ENCODE assay signal across 17 cellular contexts in genomic region chr5:42500003-42500599, GRCh38.
"Had no signal": no experiment of that assay in that cellular context is flagged by ENCODE, and none has a peak within 500 bp of the region (broad histone marks: within the 10 kb centered on the region; RNA-seq: fewer than 3 reads in every experiment).

No MANE protein-coding gene starts in this region.

- H3K4me1 ChIP-seq: parathyroid adenoma had no signal

- H3K27ac ChIP-seq: coronary artery, parathyroid adenoma, thyroid gland, WERI-Rb-1 had no signal

- H3K27me3 Mint-ChIP-seq: activated CD4-positive, alpha-beta memory T cell treated with anti-CD3 and anti-CD28 coated beads for 36 hours; central memory CD8-positive, alpha-beta T cell had no signal

- H3K4me1 Mint-ChIP-seq: activated CD8-positive, alpha-beta memory T cell treated with anti-CD3 and anti-CD28 coated beads, Interleukin-2, amount 10 ng/mL, durations not matched to agents 7 days and 5 days; central memory CD8-positive, alpha-beta T cell; naive B cell had no signal

- H3K9me3 ChIP-seq: thyroid gland had no signal

- H3K9me3 Mint-ChIP-seq: activated CD4-positive, alpha-beta memory T cell treated with anti-CD3 and anti-CD28 coated beads for 36 hours; activated naive CD4-positive, alpha-beta T cell treated with anti-CD3 and anti-CD28 coated beads for 36 hours; activated T-helper 2 cell treated with anti-CD3 and anti-CD28 coated beads, Interferon-gamma antibody, Interleukin-2, Interleukin-4, amounts not matched to agents 10 μg/mL and 5 μg/mL and 100 μg/mL, durations not matched to agents 14 hours and 24 hours and 36 hours; central memory CD8-positive, alpha-beta T cell; naive B cell; T-helper 1 cell treated with Interleukin-12 subunit alpha and Interleukin-12 subunit beta and Interleukin-4 antibody, amounts not matched to agents 30 μg/mL and 1 μg/mL, for 36 hours had no signal

- ATAC-seq: activated CD8-positive, alpha-beta memory T cell treated with anti-CD3 and anti-CD28 coated beads, Interleukin-2, amount 10 ng/mL, durations not matched to agents 7 days and 5 days had no signal

- H3K4me3 ChIP-seq: coronary artery, lung, thyroid gland had no signal

- H3K9ac ChIP-seq: parathyroid adenoma had no signal

- FAIRE-seq: frontal cortex had no signal

- H3K27me3 ChIP-seq: thyroid gland had no signal

- H3K27ac Mint-ChIP-seq: activated CD4-positive, alpha-beta memory T cell treated with anti-CD3 and anti-CD28 coated beads for 36 hours; activated CD8-positive, alpha-beta memory T cell treated with anti-CD3 and anti-CD28 coated beads, Interleukin-2, amount 10 ng/mL, durations not matched to agents 7 days and 5 days; activated naive CD4-positive, alpha-beta T cell treated with anti-CD3 and anti-CD28 coated beads for 36 hours; activated T-helper 2 cell treated with anti-CD3 and anti-CD28 coated beads, Interferon-gamma antibody, Interleukin-2, Interleukin-4, amounts not matched to agents 10 μg/mL and 5 μg/mL and 100 μg/mL, durations not matched to agents 14 hours and 24 hours and 36 hours; naive B cell; T-helper 1 cell treated with Interleukin-12 subunit alpha and Interleukin-12 subunit beta and Interleukin-4 antibody, amounts not matched to agents 30 μg/mL and 1 μg/mL, for 36 hours had no signal

- H3K36me3 ChIP-seq: thyroid gland, WERI-Rb-1 had no signal

- H3K36me3 Mint-ChIP-seq: activated CD4-positive, alpha-beta memory T cell treated with anti-CD3 and anti-CD28 coated beads for 36 hours; activated CD8-positive, alpha-beta memory T cell treated with anti-CD3 and anti-CD28 coated beads, Interleukin-2, amount 10 ng/mL, durations not matched to agents 7 days and 5 days; naive B cell had no signal

- H3K4me3 Mint-ChIP-seq: activated CD4-positive, alpha-beta memory T cell treated with anti-CD3 and anti-CD28 coated beads for 36 hours; activated CD8-positive, alpha-beta memory T cell treated with anti-CD3 and anti-CD28 coated beads, Interleukin-2, amount 10 ng/mL, durations not matched to agents 7 days and 5 days; activated naive CD4-positive, alpha-beta T cell treated with anti-CD3 and anti-CD28 coated beads for 36 hours; central memory CD8-positive, alpha-beta T cell; naive B cell; T-helper 1 cell treated with Interleukin-12 subunit alpha and Interleukin-12 subunit beta and Interleukin-4 antibody, amounts not matched to agents 30 μg/mL and 1 μg/mL, for 36 hours had no signal

- H3K79me2 ChIP-seq: parathyroid adenoma had no signal

- DNase-seq: activated CD4-positive, alpha-beta memory T cell treated with anti-CD3 and anti-CD28 coated beads for 36 hours; activated CD8-positive, alpha-beta memory T cell treated with anti-CD3 and anti-CD28 coated beads, Interleukin-2, amount 10 ng/mL, durations not matched to agents 7 days and 5 days; activated naive CD4-positive, alpha-beta T cell treated with anti-CD3 and anti-CD28 coated beads for 36 hours; activated T-cell treated with anti-CD3 and anti-CD28 coated beads, Interleukin-2, amount 50 U/mL, for 1 hour; hypothalamus; kidney glomerular epithelial cell; naive B cell; retina; thyroid gland; WERI-Rb-1 had no signal

- H2AFZ ChIP-seq: parathyroid adenoma had no signal
